In the genomic region with DNA sequence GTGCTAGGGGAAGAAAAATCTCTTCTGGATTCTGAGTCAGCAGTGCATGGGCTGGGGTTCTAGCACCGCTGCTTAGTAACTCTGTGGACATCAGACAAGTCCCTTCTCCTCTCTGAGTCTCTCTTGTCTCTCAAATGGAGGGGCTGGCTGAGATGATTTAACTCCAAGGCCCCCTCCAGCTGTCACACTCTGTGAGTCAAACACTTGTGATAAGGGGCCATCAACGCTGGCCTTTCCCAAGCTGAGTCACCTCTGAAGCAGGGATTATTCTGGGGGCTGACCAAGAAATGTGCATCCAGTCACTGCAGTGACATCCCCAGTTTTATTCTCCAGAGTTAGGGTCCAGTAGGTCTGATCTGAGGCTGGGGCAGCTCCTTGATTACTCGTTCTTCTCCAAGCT, we compare ENCODE assay signal across 1 cellular context.
TF ChIP-seq lines count a peak whose summit lies in the region.

No MANE protein-coding gene starts in this region.

TF ChIP-seq in GM23338, 12 proteins besides CTCF, POLR2A, EP300 and RAD21 (continued from another document):
- TF ChIP-seq CREB1 (CRISPR knock-in tag; IDR thresholded peaks at IDR 0.05; ENCODE audit: low read depth): no peak
- TF ChIP-seq JUNB (IDR thresholded peaks at IDR 0.05; ENCODE audit: unreplicated experiment): no peak
- no peak for TF ChIP-seq ZNF331 (CRISPR knock-in tag; IDR thresholded peaks at IDR 0.05; ENCODE audit: low read depth)
- TF ChIP-seq STAT1 (IDR thresholded peaks at IDR 0.05; ENCODE audit: unreplicated experiment): no peak
- TF ChIP-seq POLR2AphosphoS5 (IDR thresholded peaks at IDR 0.05; ENCODE audit: low read depth): no peak
